Comparison of ENCODE assay signal across 15 cellular contexts in genomic region chr2:176449852-176450251, GRCh38.
"Had no signal": no experiment of that assay in that cellular context is flagged by ENCODE, and none has a peak within 500 bp of the region (broad histone marks: within the 10 kb centered on the region; RNA-seq: fewer than 3 reads in every experiment).

No MANE protein-coding gene starts in this region.

- H3K4me1 Mint-ChIP-seq: activated CD4-positive, alpha-beta T cell treated with anti-CD3 and anti-CD28 coated beads, Interleukin-2, amount 10 ng/mL, durations not matched to agents 7 days and 5 days had no signal

- H3K9me3 ChIP-seq: lower lobe of right lung, right atrium auricular region had no signal

- H3K27me3 ChIP-seq: brain microvascular endothelial cell, right atrium auricular region had no signal

- H3K4me1 ChIP-seq: lower lobe of right lung had no signal

- H3K27ac Mint-ChIP-seq: activated CD4-positive, alpha-beta T cell treated with anti-CD3 and anti-CD28 coated beads, Interleukin-2, amount 10 ng/mL, durations not matched to agents 7 days and 5 days; activated T-helper 2 cell treated with anti-CD3 and anti-CD28 coated beads, Interferon-gamma antibody, Interleukin-2, Interleukin-4, amounts not matched to agents 10 μg/mL and 5 μg/mL and 100 μg/mL, durations not matched to agents 14 hours and 24 hours and 36 hours; dendritic cell treated with granulocyte-macrophage colony-stimulating factor and Interleukin-4, amounts not matched to agents 40 ng/mL and 50 ng/mL, for 4 days; naive thymus-derived CD4-positive, alpha-beta T cell had no signal

- H3K27ac ChIP-seq: brain microvascular endothelial cell, lower lobe of right lung, right atrium auricular region had no signal

- ATAC-seq: esophagus mucosa; lower lobe of right lung; naive thymus-derived CD4-positive, alpha-beta T cell had no signal

- H3K9me3 Mint-ChIP-seq: activated CD4-positive, alpha-beta T cell treated with anti-CD3 and anti-CD28 coated beads, Interleukin-2, amount 10 ng/mL, durations not matched to agents 7 days and 5 days; activated T-helper 2 cell treated with anti-CD3 and anti-CD28 coated beads, Interferon-gamma antibody, Interleukin-2, Interleukin-4, amounts not matched to agents 10 μg/mL and 5 μg/mL and 100 μg/mL, durations not matched to agents 14 hours and 24 hours and 36 hours; dendritic cell treated with granulocyte-macrophage colony-stimulating factor and Interleukin-4, amounts not matched to agents 40 ng/mL and 50 ng/mL, for 4 days; naive thymus-derived CD4-positive, alpha-beta T cell had no signal

- H3K4me3 Mint-ChIP-seq: activated CD4-positive, alpha-beta T cell treated with anti-CD3 and anti-CD28 coated beads, Interleukin-2, amount 10 ng/mL, durations not matched to agents 7 days and 5 days; dendritic cell treated with granulocyte-macrophage colony-stimulating factor and Interleukin-4, amounts not matched to agents 40 ng/mL and 50 ng/mL, for 4 days; naive thymus-derived CD4-positive, alpha-beta T cell had no signal

- H3K36me3 Mint-ChIP-seq: naive thymus-derived CD4-positive, alpha-beta T cell had no signal

- DNase-seq: activated CD4-positive, alpha-beta T cell treated with anti-CD3 and anti-CD28 coated beads, Interleukin-2, amount 10 ng/mL, durations not matched to agents 7 days and 5 days; activated CD4-positive, CD25-positive, alpha-beta regulatory T cell; activated naive CD4-positive, alpha-beta T cell treated with anti-CD3 and anti-CD28 coated beads, Interleukin-2, amount 50 U/mL, for 16 hours; brain microvascular endothelial cell; glutamatergic neuron; lower lobe of right lung; midbrain; naive thymus-derived CD4-positive, alpha-beta T cell; nucleus accumbens; small intestine; T-helper 2 cell had no signal

- H3K4me3 ChIP-seq: lower lobe of right lung, right atrium auricular region had no signal

- H3K36me3 ChIP-seq: brain microvascular endothelial cell, lower lobe of right lung, right atrium auricular region had no signal
